1 cellular context compared by ENCODE assay signal in the genomic region with DNA sequence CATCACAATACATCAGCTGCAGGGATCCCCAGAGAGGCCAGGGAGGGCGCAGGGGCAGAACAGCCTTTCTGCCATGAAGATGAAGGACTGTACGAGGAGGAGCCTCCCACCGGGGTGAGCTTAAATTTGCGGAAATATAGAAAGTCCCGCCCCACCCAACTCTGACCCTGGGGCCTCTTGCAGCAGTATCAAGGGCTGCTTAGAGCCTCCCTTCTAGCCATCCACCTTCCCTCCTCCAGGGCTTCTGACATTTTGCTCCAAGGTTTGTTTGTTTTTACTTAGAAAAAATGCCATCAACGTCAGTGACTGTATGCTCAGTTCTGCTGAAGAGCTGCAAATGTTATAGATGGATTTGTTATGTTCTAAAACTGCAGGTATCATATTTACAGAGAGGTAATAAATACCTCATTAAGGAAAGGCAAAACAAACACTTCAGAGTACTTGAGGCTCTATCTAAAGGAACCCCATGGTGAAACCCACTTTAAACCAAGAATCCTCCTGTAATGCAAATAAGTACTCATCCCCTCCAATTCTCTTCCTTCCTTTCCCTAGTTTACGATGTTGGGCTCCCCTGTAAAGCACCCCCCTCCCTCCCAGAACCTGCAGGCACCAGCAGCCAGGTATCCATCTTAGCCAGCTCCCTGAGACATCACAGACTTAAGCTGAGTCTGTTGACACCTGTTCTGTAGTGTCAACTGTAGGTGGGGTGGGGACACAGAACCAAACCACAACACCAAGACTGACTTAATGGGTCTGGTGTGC.
TF ChIP-seq lines count a peak whose summit lies in the region.

No MANE protein-coding gene starts in this region.

TF ChIP-seq in HepG2, 621 proteins besides CTCF, POLR2A, EP300 and RAD21:
- no peak for TF ChIP-seq TBX2 (CRISPR knock-in tag; IDR thresholded peaks at IDR 0.05; ENCODE audit: borderline replicate concordance)
- TF ChIP-seq, protein P1, sequence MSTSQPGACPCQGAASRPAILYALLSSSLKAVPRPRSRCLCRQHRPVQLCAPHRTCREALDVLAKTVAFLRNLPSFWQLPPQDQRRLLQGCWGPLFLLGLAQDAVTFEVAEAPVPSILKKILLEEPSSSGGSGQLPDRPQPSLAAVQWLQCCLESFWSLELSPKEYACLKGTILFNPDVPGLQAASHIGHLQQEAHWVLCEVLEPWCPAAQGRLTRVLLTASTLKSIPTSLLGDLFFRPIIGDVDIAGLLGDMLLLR (CRISPR knock-in tag; IDR thresholded peaks at IDR 0.05) = no peak
- TF ChIP-seq, protein P2, sequence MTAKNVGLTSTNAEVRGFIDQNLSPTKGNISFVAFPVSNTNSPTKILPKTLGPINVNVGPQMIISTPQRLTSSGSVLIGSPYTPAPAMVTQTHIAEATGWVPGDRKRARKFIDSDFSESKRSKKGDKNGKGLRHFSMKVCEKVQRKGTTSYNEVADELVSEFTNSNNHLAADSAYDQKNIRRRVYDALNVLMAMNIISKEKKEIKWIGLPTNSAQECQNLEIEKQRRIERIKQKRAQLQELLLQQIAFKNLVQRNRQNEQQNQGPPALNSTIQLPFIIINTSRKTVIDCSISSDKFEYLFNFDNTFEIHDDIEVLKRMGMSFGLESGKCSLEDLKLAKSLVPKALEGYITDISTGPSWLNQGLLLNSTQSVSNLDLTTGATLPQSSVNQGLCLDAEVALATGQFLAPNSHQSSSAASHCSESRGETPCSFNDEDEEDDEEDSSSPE (CRISPR knock-in tag; IDR thresholded peaks at IDR 0.05) = no peak
- TF ChIP-seq, protein P3, sequence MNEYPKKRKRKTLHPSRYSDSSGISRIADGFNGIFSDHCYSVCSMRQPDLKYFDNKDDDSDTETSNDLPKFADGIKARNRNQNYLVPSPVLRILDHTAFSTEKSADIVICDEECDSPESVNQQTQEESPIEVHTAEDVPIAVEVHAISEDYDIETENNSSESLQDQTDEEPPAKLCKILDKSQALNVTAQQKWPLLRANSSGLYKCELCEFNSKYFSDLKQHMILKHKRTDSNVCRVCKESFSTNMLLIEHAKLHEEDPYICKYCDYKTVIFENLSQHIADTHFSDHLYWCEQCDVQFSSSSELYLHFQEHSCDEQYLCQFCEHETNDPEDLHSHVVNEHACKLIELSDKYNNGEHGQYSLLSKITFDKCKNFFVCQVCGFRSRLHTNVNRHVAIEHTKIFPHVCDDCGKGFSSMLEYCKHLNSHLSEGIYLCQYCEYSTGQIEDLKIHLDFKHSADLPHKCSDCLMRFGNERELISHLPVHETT (CRISPR knock-in tag; conservative IDR thresholded peaks at IDR 0.05) = no peak
- TF ChIP-seq NPAS2 (CRISPR knock-in tag; IDR thresholded peaks at IDR 0.05; ENCODE audit: borderline replicate concordance) = no peak
- no peak for TF ChIP-seq ZNF891 (CRISPR knock-in tag; IDR thresholded peaks at IDR 0.05)
- no peak for TF ChIP-seq TCF7L2 (IDR thresholded peaks at IDR 0.05; ENCODE audit: low read depth, low read length)
- TF ChIP-seq MTF1 (CRISPR knock-in tag; IDR thresholded peaks at IDR 0.05) = no peak
- no peak for TF ChIP-seq ZNF772 (CRISPR knock-in tag; IDR thresholded peaks at IDR 0.05)
- TF ChIP-seq, protein P4, sequence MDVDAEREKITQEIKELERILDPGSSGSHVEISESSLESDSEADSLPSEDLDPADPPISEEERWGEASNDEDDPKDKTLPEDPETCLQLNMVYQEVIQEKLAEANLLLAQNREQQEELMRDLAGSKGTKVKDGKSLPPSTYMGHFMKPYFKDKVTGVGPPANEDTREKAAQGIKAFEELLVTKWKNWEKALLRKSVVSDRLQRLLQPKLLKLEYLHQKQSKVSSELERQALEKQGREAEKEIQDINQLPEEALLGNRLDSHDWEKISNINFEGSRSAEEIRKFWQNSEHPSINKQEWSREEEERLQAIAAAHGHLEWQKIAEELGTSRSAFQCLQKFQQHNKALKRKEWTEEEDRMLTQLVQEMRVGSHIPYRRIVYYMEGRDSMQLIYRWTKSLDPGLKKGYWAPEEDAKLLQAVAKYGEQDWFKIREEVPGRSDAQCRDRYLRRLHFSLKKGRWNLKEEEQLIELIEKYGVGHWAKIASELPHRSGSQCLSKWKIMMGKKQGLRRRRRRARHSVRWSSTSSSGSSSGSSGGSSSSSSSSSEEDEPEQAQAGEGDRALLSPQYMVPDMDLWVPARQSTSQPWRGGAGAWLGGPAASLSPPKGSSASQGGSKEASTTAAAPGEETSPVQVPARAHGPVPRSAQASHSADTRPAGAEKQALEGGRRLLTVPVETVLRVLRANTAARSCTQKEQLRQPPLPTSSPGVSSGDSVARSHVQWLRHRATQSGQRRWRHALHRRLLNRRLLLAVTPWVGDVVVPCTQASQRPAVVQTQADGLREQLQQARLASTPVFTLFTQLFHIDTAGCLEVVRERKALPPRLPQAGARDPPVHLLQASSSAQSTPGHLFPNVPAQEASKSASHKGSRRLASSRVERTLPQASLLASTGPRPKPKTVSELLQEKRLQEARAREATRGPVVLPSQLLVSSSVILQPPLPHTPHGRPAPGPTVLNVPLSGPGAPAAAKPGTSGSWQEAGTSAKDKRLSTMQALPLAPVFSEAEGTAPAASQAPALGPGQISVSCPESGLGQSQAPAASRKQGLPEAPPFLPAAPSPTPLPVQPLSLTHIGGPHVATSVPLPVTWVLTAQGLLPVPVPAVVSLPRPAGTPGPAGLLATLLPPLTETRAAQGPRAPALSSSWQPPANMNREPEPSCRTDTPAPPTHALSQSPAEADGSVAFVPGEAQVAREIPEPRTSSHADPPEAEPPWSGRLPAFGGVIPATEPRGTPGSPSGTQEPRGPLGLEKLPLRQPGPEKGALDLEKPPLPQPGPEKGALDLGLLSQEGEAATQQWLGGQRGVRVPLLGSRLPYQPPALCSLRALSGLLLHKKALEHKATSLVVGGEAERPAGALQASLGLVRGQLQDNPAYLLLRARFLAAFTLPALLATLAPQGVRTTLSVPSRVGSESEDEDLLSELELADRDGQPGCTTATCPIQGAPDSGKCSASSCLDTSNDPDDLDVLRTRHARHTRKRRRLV (CRISPR knock-in tag; IDR thresholded peaks at IDR 0.05) = no peak
- TF ChIP-seq PHB2 (IDR thresholded peaks at IDR 0.05; ENCODE audit: partially characterized antibody) = no peak
- TF ChIP-seq, protein P5, sequence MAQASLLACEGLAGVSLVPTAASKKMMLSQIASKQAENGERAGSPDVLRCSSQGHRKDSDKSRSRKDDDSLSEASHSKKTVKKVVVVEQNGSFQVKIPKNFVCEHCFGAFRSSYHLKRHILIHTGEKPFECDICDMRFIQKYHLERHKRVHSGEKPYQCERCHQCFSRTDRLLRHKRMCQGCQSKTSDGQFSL (CRISPR knock-in tag; IDR thresholded peaks at IDR 0.05) = no peak
- no peak for TF ChIP-seq ZFP36L2 (CRISPR knock-in tag; IDR thresholded peaks at IDR 0.05)
- TF ChIP-seq JDP2 (CRISPR knock-in tag; IDR thresholded peaks at IDR 0.05; ENCODE audit: borderline replicate concordance) = no peak
- no peak for TF ChIP-seq SNRNP70 (IDR thresholded peaks at IDR 0.05; ENCODE audit: low read depth, low read length)
- TF ChIP-seq HIVEP1 (CRISPR knock-in tag; IDR thresholded peaks at IDR 0.05) = no peak
